In genomic region chr17:13583996-13584700, GRCh38 we compare ENCODE assay signal across 22 cellular contexts. TPM values are rescaled to one million over a fixed set of nuclear protein-coding genes. Genes with fewer than 3 reads are reported as not detected.
"Had no signal": no experiment of that assay in that cellular context is flagged by ENCODE, and none has a peak within 500 bp of the region (broad histone marks: within the 10 kb centered on the region; RNA-seq: fewer than 3 reads in every experiment).

No MANE protein-coding gene starts in this region.

- ATAC-seq: activated CD4-positive, alpha-beta T cell treated with anti-CD3 and anti-CD28 coated beads for 36 hours; left colon; WTC11 had no signal

- H3K27ac ChIP-seq: adrenal gland, esophagus squamous epithelium, foreskin keratinocyte, skin epidermis, suprapubic skin, transverse colon, vagina had no signal

- H3K27me3 ChIP-seq: adrenal gland, esophagus squamous epithelium, foreskin keratinocyte, transverse colon, vagina had no signal

- H3K4me3 ChIP-seq: adrenal gland, esophagus squamous epithelium, lung, skin epidermis, suprapubic skin, transverse colon, vagina had no signal

- H3K4me1 ChIP-seq: foreskin keratinocyte, transverse colon, vagina had no signal

- H3K36me3 ChIP-seq: adrenal gland, esophagus squamous epithelium, suprapubic skin, transverse colon, vagina had no signal

- DNase-seq: activated CD4-positive, alpha-beta T cell treated with anti-CD3 and anti-CD28 coated beads for 36 hours; activated CD4-positive, alpha-beta T cell treated with anti-CD3 and anti-CD28 coated beads, Interleukin-2, amount 50 U/mL, for 48 hours; activated gamma-delta T cell; adrenal gland; effector memory CD4-positive, alpha-beta T cell; esophagus squamous epithelium; foreskin keratinocyte; hippocampal formation; islet precursor cell; left colon; midbrain; nephron progenitor cell; occipital lobe; stimulated activated CD4-positive, alpha-beta T cell treated with anti-CD3 and anti-CD28 coated beads, Interleukin-15, amount 100 ng/mL, for 24 hours; stimulated activated CD4-positive, alpha-beta T cell treated with anti-CD3 and anti-CD28 coated beads, Interleukin-2, amount 100 ng/mL, for 48 hours; transverse colon had no signal

- H3K9me3 ChIP-seq: adrenal gland, esophagus squamous epithelium, suprapubic skin, transverse colon, vagina had no signal

RNA-seq across cellular contexts. Expression of gene HS3ST3A1, which starts 17.6 kb away (rescaled TPM):
- total RNA-seq: endothelial cell of umbilical vein had no signal
